Comparison of ENCODE assay signal across 1 cellular context in the genomic region with DNA sequence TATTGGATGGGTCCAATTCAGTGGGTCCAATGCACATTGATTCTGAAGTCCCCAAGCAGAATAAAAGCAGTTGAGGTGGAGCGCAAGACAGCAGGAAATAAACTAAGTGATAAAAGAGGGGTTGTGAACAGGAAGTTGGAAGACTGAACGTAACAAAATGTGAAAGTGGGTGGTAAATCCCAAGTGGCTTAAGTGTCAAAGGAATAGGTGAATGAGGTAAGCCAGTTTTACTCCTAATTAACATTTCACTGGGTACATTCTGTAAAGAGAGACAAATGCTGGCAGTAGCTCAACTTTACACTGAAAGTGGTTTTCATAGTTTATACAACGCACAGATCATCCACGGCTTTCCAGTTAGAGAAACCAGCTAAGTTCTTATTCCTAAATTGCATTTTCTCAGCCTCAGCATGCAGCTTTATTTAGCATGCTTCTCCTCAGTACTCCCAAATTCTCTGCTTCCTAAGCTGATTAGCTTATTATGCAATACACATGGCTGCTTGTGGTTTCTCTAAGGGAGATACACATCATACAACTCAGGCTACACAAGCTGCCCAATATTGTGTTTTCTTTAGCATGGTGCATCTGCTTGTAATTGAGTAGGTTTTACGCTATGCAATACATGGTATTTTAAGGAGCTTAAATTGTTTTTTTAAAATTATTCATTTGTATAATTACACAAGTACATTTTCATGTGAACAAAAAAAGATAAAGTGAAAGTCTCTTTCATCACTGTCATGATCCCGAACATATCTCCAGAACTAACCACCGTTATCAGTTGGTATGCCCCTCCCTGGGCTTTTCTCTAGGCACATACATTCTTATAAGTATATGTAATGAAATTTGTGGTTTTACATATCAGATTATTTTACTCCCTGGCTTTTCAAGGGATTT.
TF ChIP-seq lines count a peak whose summit lies in the region.

No MANE protein-coding gene starts in this region.

TF ChIP-seq in K562, 482 proteins besides CTCF, POLR2A, EP300 and RAD21 (continued from another document and continues in another):
- TF ChIP-seq, protein P1, sequence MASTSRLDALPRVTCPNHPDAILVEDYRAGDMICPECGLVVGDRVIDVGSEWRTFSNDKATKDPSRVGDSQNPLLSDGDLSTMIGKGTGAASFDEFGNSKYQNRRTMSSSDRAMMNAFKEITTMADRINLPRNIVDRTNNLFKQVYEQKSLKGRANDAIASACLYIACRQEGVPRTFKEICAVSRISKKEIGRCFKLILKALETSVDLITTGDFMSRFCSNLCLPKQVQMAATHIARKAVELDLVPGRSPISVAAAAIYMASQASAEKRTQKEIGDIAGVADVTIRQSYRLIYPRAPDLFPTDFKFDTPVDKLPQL (IDR thresholded peaks at IDR 0.05; ENCODE audit: extremely low read depth, insufficient read length), result peak; percentile 81
- TF ChIP-seq, protein P2, sequence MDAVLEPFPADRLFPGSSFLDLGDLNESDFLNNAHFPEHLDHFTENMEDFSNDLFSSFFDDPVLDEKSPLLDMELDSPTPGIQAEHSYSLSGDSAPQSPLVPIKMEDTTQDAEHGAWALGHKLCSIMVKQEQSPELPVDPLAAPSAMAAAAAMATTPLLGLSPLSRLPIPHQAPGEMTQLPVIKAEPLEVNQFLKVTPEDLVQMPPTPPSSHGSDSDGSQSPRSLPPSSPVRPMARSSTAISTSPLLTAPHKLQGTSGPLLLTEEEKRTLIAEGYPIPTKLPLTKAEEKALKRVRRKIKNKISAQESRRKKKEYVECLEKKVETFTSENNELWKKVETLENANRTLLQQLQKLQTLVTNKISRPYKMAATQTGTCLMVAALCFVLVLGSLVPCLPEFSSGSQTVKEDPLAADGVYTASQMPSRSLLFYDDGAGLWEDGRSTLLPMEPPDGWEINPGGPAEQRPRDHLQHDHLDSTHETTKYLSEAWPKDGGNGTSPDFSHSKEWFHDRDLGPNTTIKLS (IDR thresholded peaks at IDR 0.05; ENCODE audit: borderline replicate concordance, low read depth), result no peak
- no peak for TF ChIP-seq EHMT2 (IDR thresholded peaks at IDR 0.05)
- no peak for TF ChIP-seq JUNB (CRISPR knock-in tag; conservative IDR thresholded peaks at IDR 0.05)
- TF ChIP-seq, protein P3, sequence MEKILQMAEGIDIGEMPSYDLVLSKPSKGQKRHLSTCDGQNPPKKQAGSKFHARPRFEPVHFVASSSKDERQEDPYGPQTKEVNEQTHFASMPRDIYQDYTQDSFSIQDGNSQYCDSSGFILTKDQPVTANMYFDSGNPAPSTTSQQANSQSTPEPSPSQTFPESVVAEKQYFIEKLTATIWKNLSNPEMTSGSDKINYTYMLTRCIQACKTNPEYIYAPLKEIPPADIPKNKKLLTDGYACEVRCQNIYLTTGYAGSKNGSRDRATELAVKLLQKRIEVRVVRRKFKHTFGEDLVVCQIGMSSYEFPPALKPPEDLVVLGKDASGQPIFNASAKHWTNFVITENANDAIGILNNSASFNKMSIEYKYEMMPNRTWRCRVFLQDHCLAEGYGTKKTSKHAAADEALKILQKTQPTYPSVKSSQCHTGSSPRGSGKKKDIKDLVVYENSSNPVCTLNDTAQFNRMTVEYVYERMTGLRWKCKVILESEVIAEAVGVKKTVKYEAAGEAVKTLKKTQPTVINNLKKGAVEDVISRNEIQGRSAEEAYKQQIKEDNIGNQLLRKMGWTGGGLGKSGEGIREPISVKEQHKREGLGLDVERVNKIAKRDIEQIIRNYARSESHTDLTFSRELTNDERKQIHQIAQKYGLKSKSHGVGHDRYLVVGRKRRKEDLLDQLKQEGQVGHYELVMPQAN (IDR thresholded peaks at IDR 0.05; ENCODE audit: borderline replicate concordance), result no peak
- no peak for TF ChIP-seq SETDB1 (IDR thresholded peaks at IDR 0.05; ENCODE audit: low read length)
- TF ChIP-seq, protein P4, sequence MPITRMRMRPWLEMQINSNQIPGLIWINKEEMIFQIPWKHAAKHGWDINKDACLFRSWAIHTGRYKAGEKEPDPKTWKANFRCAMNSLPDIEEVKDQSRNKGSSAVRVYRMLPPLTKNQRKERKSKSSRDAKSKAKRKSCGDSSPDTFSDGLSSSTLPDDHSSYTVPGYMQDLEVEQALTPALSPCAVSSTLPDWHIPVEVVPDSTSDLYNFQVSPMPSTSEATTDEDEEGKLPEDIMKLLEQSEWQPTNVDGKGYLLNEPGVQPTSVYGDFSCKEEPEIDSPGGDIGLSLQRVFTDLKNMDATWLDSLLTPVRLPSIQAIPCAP (CRISPR knock-in tag; IDR thresholded peaks at IDR 0.05; ENCODE audit: borderline replicate concordance), result no peak
- TF ChIP-seq FIP1L1 (IDR thresholded peaks at IDR 0.05; ENCODE audit: low read depth, low read length, poor library complexity, severe bottlenecking), result no peak
- TF ChIP-seq SMAD4 (CRISPR knock-in tag; conservative IDR thresholded peaks at IDR 0.05), result no peak
- peak; percentile 53 for TF ChIP-seq DACH1 (IDR thresholded peaks at IDR 0.05; ENCODE audit: partially characterized antibody)
- TF ChIP-seq ZNF696 (CRISPR knock-in tag; conservative IDR thresholded peaks at IDR 0.05), result no peak
- TF ChIP-seq, protein P5, sequence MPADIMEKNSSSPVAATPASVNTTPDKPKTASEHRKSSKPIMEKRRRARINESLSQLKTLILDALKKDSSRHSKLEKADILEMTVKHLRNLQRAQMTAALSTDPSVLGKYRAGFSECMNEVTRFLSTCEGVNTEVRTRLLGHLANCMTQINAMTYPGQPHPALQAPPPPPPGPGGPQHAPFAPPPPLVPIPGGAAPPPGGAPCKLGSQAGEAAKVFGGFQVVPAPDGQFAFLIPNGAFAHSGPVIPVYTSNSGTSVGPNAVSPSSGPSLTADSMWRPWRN (IDR thresholded peaks at IDR 0.05; ENCODE audit: low read depth), result no peak
- TF ChIP-seq RBM22 (IDR thresholded peaks at IDR 0.05; ENCODE audit: low read depth, low read length, poor library complexity, severe bottlenecking), result no peak
- TF ChIP-seq ZKSCAN8 (CRISPR knock-in tag; IDR thresholded peaks at IDR 0.05), result no peak
- no peak for TF ChIP-seq PTRF (tag; IDR thresholded peaks at IDR 0.05)
- TF ChIP-seq, protein P6, sequence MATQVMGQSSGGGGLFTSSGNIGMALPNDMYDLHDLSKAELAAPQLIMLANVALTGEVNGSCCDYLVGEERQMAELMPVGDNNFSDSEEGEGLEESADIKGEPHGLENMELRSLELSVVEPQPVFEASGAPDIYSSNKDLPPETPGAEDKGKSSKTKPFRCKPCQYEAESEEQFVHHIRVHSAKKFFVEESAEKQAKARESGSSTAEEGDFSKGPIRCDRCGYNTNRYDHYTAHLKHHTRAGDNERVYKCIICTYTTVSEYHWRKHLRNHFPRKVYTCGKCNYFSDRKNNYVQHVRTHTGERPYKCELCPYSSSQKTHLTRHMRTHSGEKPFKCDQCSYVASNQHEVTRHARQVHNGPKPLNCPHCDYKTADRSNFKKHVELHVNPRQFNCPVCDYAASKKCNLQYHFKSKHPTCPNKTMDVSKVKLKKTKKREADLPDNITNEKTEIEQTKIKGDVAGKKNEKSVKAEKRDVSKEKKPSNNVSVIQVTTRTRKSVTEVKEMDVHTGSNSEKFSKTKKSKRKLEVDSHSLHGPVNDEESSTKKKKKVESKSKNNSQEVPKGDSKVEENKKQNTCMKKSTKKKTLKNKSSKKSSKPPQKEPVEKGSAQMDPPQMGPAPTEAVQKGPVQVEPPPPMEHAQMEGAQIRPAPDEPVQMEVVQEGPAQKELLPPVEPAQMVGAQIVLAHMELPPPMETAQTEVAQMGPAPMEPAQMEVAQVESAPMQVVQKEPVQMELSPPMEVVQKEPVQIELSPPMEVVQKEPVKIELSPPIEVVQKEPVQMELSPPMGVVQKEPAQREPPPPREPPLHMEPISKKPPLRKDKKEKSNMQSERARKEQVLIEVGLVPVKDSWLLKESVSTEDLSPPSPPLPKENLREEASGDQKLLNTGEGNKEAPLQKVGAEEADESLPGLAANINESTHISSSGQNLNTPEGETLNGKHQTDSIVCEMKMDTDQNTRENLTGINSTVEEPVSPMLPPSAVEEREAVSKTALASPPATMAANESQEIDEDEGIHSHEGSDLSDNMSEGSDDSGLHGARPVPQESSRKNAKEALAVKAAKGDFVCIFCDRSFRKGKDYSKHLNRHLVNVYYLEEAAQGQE (CRISPR knock-in tag; IDR thresholded peaks at IDR 0.05; ENCODE audit: low read depth), result no peak
- TF ChIP-seq FOS (IDR thresholded peaks at IDR 0.05; ENCODE audit: extremely low read depth, insufficient read length), result no peak
- TF ChIP-seq, protein P7, sequence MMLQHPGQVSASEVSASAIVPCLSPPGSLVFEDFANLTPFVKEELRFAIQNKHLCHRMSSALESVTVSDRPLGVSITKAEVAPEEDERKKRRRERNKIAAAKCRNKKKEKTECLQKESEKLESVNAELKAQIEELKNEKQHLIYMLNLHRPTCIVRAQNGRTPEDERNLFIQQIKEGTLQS (IDR thresholded peaks at IDR 0.05), result peak; percentile 78
- TF ChIP-seq, protein P7 (CRISPR knock-in tag; conservative IDR thresholded peaks at IDR 0.05), result no peak
- TF ChIP-seq NR2C1 (IDR thresholded peaks at IDR 0.05), result no peak
- no peak for TF ChIP-seq NR2C1 (tag; IDR thresholded peaks at IDR 0.05)
- no peak for TF ChIP-seq CBX2 (IDR thresholded peaks at IDR 0.05; ENCODE audit: insufficient read depth, low read length, poor library complexity, severe bottlenecking)
- TF ChIP-seq CAMTA2 (CRISPR knock-in tag; conservative IDR thresholded peaks at IDR 0.05), result no peak
- TF ChIP-seq GATA2 (CRISPR knock-in tag; IDR thresholded peaks at IDR 0.05), result no peak
- TF ChIP-seq ZNF174 (CRISPR knock-in tag; IDR thresholded peaks at IDR 0.05), result no peak
- no peak for TF ChIP-seq HDGF (IDR thresholded peaks at IDR 0.05)
- no peak for TF ChIP-seq SRSF1 (IDR thresholded peaks at IDR 0.05; ENCODE audit: low read depth, low read length)
- no peak for TF ChIP-seq ZZZ3 (IDR thresholded peaks at IDR 0.05)
- TF ChIP-seq STAT5B (CRISPR knock-in tag; IDR thresholded peaks at IDR 0.05), result no peak
- TF ChIP-seq GABPB1 (CRISPR knock-in tag; IDR thresholded peaks at IDR 0.05), result no peak
- TF ChIP-seq JUND (IDR thresholded peaks at IDR 0.05; ENCODE audit: borderline replicate concordance, low read depth, low read length), result 0 out of 2 replicates have a peak, but pooled peaks have one; percentile 17
- TF ChIP-seq JUND (tag; IDR thresholded peaks at IDR 0.05; ENCODE audit: borderline replicate concordance, low read depth, low read length), result peak; percentile 58; the same call in 1 of the 3 replicates
- TF ChIP-seq BRCA1 (IDR thresholded peaks at IDR 0.05), result no peak
- TF ChIP-seq BRCA1 (CRISPR knock-in tag; IDR thresholded peaks at IDR 0.05), result no peak
- TF ChIP-seq, protein P8, sequence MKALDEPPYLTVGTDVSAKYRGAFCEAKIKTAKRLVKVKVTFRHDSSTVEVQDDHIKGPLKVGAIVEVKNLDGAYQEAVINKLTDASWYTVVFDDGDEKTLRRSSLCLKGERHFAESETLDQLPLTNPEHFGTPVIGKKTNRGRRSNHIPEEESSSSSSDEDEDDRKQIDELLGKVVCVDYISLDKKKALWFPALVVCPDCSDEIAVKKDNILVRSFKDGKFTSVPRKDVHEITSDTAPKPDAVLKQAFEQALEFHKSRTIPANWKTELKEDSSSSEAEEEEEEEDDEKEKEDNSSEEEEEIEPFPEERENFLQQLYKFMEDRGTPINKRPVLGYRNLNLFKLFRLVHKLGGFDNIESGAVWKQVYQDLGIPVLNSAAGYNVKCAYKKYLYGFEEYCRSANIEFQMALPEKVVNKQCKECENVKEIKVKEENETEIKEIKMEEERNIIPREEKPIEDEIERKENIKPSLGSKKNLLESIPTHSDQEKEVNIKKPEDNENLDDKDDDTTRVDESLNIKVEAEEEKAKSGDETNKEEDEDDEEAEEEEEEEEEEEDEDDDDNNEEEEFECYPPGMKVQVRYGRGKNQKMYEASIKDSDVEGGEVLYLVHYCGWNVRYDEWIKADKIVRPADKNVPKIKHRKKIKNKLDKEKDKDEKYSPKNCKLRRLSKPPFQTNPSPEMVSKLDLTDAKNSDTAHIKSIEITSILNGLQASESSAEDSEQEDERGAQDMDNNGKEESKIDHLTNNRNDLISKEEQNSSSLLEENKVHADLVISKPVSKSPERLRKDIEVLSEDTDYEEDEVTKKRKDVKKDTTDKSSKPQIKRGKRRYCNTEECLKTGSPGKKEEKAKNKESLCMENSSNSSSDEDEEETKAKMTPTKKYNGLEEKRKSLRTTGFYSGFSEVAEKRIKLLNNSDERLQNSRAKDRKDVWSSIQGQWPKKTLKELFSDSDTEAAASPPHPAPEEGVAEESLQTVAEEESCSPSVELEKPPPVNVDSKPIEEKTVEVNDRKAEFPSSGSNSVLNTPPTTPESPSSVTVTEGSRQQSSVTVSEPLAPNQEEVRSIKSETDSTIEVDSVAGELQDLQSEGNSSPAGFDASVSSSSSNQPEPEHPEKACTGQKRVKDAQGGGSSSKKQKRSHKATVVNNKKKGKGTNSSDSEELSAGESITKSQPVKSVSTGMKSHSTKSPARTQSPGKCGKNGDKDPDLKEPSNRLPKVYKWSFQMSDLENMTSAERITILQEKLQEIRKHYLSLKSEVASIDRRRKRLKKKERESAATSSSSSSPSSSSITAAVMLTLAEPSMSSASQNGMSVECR (CRISPR knock-in tag; IDR thresholded peaks at IDR 0.05), result no peak
- TF ChIP-seq, protein P9, sequence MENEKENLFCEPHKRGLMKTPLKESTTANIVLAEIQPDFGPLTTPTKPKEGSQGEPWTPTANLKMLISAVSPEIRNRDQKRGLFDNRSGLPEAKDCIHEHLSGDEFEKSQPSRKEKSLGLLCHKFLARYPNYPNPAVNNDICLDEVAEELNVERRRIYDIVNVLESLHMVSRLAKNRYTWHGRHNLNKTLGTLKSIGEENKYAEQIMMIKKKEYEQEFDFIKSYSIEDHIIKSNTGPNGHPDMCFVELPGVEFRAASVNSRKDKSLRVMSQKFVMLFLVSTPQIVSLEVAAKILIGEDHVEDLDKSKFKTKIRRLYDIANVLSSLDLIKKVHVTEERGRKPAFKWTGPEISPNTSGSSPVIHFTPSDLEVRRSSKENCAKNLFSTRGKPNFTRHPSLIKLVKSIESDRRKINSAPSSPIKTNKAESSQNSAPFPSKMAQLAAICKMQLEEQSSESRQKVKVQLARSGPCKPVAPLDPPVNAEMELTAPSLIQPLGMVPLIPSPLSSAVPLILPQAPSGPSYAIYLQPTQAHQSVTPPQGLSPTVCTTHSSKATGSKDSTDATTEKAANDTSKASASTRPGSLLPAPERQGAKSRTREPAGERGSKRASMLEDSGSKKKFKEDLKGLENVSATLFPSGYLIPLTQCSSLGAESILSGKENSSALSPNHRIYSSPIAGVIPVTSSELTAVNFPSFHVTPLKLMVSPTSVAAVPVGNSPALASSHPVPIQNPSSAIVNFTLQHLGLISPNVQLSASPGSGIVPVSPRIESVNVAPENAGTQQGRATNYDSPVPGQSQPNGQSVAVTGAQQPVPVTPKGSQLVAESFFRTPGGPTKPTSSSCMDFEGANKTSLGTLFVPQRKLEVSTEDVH (IDR thresholded peaks at IDR 0.05; ENCODE audit: low read depth, partially characterized antibody), result no peak
- TF ChIP-seq RNF2 (IDR thresholded peaks at IDR 0.05), result peak; percentile 54; the same call in 1 of the 2 replicates
- 0 out of 2 replicates have a peak, but pooled peaks have one; percentile 37 for TF ChIP-seq MEF2D (tag; conservative IDR thresholded peaks at IDR 0.05; ENCODE audit: low read depth)
